Comparison of ENCODE assay signal across 8 cellular contexts in the genomic region with DNA sequence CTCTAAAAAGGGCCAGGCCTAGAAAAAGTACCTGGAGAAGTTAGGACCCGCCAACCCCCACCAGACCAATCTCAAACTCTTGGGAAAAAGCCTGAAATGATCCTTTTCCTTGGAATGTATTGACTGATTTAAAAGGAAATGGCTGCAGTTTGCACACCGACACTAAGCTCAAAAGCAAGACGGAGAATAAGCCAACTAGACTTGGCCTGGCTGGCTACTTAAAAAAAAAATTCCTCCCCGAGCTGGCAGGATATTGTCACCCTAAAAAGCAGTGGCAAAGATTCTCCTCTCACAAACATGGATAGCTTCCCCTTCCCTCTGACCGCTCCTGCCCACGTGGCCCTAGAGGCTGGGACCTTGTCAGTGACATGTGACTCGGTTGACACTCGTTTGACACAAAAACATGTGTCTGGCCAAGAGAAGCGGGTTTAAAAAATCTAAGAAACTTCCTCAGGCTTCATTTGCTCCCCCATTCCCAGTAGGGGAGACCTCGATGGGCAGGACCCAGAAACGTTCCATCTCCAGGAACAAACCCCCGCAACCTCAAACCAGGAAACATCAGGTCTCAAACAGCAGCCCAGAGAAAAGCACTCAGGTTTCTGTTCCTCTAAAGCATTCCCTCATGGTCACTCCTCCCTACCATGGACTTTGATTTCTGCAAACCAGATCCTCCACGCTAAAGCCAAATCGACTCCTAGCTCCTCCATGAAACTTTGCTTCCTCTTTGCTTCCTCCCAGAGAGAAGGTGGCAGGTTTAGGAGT. TPM values are rescaled to one million over a fixed set of nuclear protein-coding genes. Genes with fewer than 3 reads are reported as not detected.
DNase-seq lines count a peak whose midpoint lies in the region; ATAC-seq and TF ChIP-seq lines count a peak whose summit lies in the region.

No MANE protein-coding gene starts in this region.

- H3K36me3 ChIP-seq in RWPE2 (ENCODE audit: low read depth) = peaks cover 3% of the 10 kb centered on the region
- peaks cover 0 to 5% (median 0%) of the 10 kb centered on the region in 3 donors for H3K36me3 ChIP-seq in esophagus squamous epithelium

- H3K4me1 Mint-ChIP-seq in natural killer cell treated with Interleukin-12 subunit alpha and Interleukin-12 subunit beta and Interleukin-15 and Interleukin-18, amount 100 ng/mL, for 72 hours (ENCODE audit: low read depth in 2 of 2) = peaks cover 27 to 39% of the 10 kb centered on the region in 2 donors

- intact Hi-C loops in esophagus squamous epithelium (cut with DNase I) = loop anchor here (10.0 kb wide), 1 partner anchor 840 kb away; no protein-coding TSS in a partner anchor

- peak overlapping the region; percentile 89 for H3K4me3 Mint-ChIP-seq in natural killer cell treated with Interleukin-12 subunit alpha and Interleukin-12 subunit beta and Interleukin-15 and Interleukin-18, amount 100 ng/mL, for 72 hours

- peak overlapping the region; percentile 79 for H3K4me3 ChIP-seq in GM12865 (ENCODE audit: low read depth, low read length)
- H3K4me3 ChIP-seq in RWPE2 (ENCODE audit: severe bottlenecking) = no peak overlapping the region
- peak overlapping the region in 3 of 4 donors; percentile 62 to 97 (median 79) for H3K4me3 ChIP-seq in esophagus squamous epithelium

- H3K9me3 ChIP-seq in RWPE2 (ENCODE audit: severe bottlenecking) (no peaks in the 10 kb centered on the region), esophagus squamous epithelium (no peaks in the 10 kb centered on the region)

- H3K9me3 Mint-ChIP-seq in natural killer cell treated with Interleukin-12 subunit alpha and Interleukin-12 subunit beta and Interleukin-15 and Interleukin-18, amount 100 ng/mL, for 72 hours = no peaks in the 10 kb centered on the region

- TF ChIP-seq CTCF in GM12865 (IDR thresholded peaks at IDR 0.05; ENCODE audit: insufficient read depth, low read depth, low read length, missing control alignments) = no peak
- TF ChIP-seq CTCF in RWPE2 (IDR thresholded peaks at IDR 0.05; ENCODE audit: poor library complexity, severe bottlenecking) = no peak
- TF ChIP-seq CTCF in esophagus squamous epithelium (IDR thresholded peaks at IDR 0.05) = no peak

- no peak for TF ChIP-seq POLR2A in esophagus squamous epithelium (IDR thresholded peaks at IDR 0.05)

- H3K27ac Mint-ChIP-seq in natural killer cell treated with Interleukin-12 subunit alpha and Interleukin-12 subunit beta and Interleukin-15 and Interleukin-18, amount 100 ng/mL, for 72 hours = peak overlapping the region; percentile 70 to 91

- ATAC-seq in RWPE2 (ENCODE audit: low read depth) (no peak), GM21737 (IDR thresholded peaks at IDR 0.05; ENCODE audit: unreplicated experiment) (no peak)
- no peak for ATAC-seq in natural killer cell treated with Interleukin-12 subunit alpha and Interleukin-12 subunit beta and Interleukin-15 and Interleukin-18, amount 100 ng/mL, for 72 hours

- H3K27ac ChIP-seq in RWPE2 (ENCODE audit: poor library complexity, severe bottlenecking) (peak overlapping the region; percentile 69), esophagus squamous epithelium (peak overlapping the region; percentile 94 to 100 (median 98))

- H3K36me3 Mint-ChIP-seq in natural killer cell treated with Interleukin-12 subunit alpha and Interleukin-12 subunit beta and Interleukin-15 and Interleukin-18, amount 100 ng/mL, for 72 hours = no peaks in the 10 kb centered on the region

- H3K27me3 ChIP-seq in RWPE2 (ENCODE audit: insufficient read depth, poor library complexity, severe bottlenecking) (no peaks in the 10 kb centered on the region), esophagus squamous epithelium (no peaks in the 10 kb centered on the region)

- 11 to 19% methylated on average over 9 to 14 of the region's 14 CpGs for WGBS in esophagus squamous epithelium, 2 donors

- no peaks in the 10 kb centered on the region for H3K27me3 Mint-ChIP-seq in natural killer cell treated with Interleukin-12 subunit alpha and Interleukin-12 subunit beta and Interleukin-15 and Interleukin-18, amount 100 ng/mL, for 72 hours

- DNase-seq in GM12865 (ENCODE audit: low read depth) = peak; percentile 55
- no peak for DNase-seq in RWPE2 (ENCODE audit: low spot score)
- no peak for DNase-seq in esophagus squamous epithelium (lab: John Stamatoyannopoulos, UW)
- no peak for DNase-seq in natural killer cell treated with Interleukin-12 subunit alpha and Interleukin-12 subunit beta and Interleukin-15 and Interleukin-18, amount 100 ng/mL, for 72 hours (ENCODE audit: low spot score)
- no peak for DNase-seq in RKO (ENCODE audit: low spot score)
- no peak for DNase-seq in NCI-H774 (lab: John Stamatoyannopoulos, UW)
- no peak for DNase-seq in NCI-H226

- H3K4me1 ChIP-seq in RWPE2 (ENCODE audit: insufficient read depth, poor library complexity, severe bottlenecking) = peaks cover 5% of the 10 kb centered on the region
- H3K4me1 ChIP-seq in esophagus squamous epithelium = peaks cover 23 to 72% (median 30%) of the 10 kb centered on the region in 3 donors

RNA-seq across cellular contexts. Expression of a gene that starts 1.3 kb away (rescaled TPM):
- total RNA-seq in esophagus squamous epithelium = 1 to 10 TPM; 1.8 to 7.5 (median 3.9) TPM
- total RNA-seq in natural killer cell treated with Interleukin-12 subunit alpha and Interleukin-12 subunit beta and Interleukin-15 and Interleukin-18, amount 100 ng/mL, for 72 hours = 10 to 100 TPM; 13.4 to 16.4 TPM

RNA-seq across cellular contexts. Expression of a gene that starts 23.1 kb away (rescaled TPM):
- total RNA-seq in esophagus squamous epithelium = not detected
- not detected for total RNA-seq in natural killer cell treated with Interleukin-12 subunit alpha and Interleukin-12 subunit beta and Interleukin-15 and Interleukin-18, amount 100 ng/mL, for 72 hours

RNA-seq across cellular contexts. Expression of a gene that starts 26.8 kb away (rescaled TPM):
- 1 to 10 TPM in 3 of 4 donors, under 1 TPM in 1; 0.83 to 4.9 (median 2.1) TPM for total RNA-seq in esophagus squamous epithelium
- 10 to 100 TPM; 34.9 to 44.0 TPM for total RNA-seq in natural killer cell treated with Interleukin-12 subunit alpha and Interleukin-12 subunit beta and Interleukin-15 and Interleukin-18, amount 100 ng/mL, for 72 hours

RNA-seq across cellular contexts. Expression of a gene that starts 52.5 kb away (rescaled TPM):
- total RNA-seq in esophagus squamous epithelium = 10 to 100 TPM; 14.7 to 23.1 (median 19.5) TPM
- 100 to 1,000 TPM in 1 of 2 donors, 10 to 100 TPM in 1; 62.0 to 107 TPM for total RNA-seq in natural killer cell treated with Interleukin-12 subunit alpha and Interleukin-12 subunit beta and Interleukin-15 and Interleukin-18, amount 100 ng/mL, for 72 hours

RNA-seq across cellular contexts. Expression of a gene that starts 57.1 kb away (rescaled TPM):
- not detected for total RNA-seq in esophagus squamous epithelium
- not detected for total RNA-seq in natural killer cell treated with Interleukin-12 subunit alpha and Interleukin-12 subunit beta and Interleukin-15 and Interleukin-18, amount 100 ng/mL, for 72 hours

Comparison
In these comparisons a context has a peak if more than half of its experiments do, and no peak if none do; other contexts are left out.
1. RNA of a gene that starts 26.8 kb away (total RNA-seq): 34.9 to 44.0 TPM in natural killer cell treated with Interleukin-12 subunit alpha and Interleukin-12 subunit beta and Interleukin-15 and Interleukin-18, amount 100 ng/mL, for 72 hours; 0.83 to 4.9 TPM in esophagus squamous epithelium; every median in the first group is over 4 times any median in the second.